In genomic region chr6:34071111-34071883, GRCh38 we compare ENCODE assay signal across 22 cellular contexts.
"Had no signal": no experiment of that assay in that cellular context is flagged by ENCODE, and none has a peak within 500 bp of the region (broad histone marks: within the 10 kb centered on the region; RNA-seq: fewer than 3 reads in every experiment).

No MANE protein-coding gene starts in this region.

- H3K27me3 ChIP-seq: right atrium auricular region, testis, thyroid gland had no signal

- FAIRE-seq: kidney had no signal

- ATAC-seq: left colon; left lung; naive thymus-derived CD8-positive, alpha-beta T cell; stimulated activated naive CD8-positive, alpha-beta T cell treated with anti-CD3 and anti-CD28 coated beads, Interleukin-15, Interleukin-2, amounts not matched to agents 100 U/mL and 50 U/mL, for 24 hours; upper lobe of right lung had no signal

- H3K9me3 ChIP-seq: left lung, lower lobe of right lung, neutrophil, right atrium auricular region, stomach, testis, thyroid gland, transverse colon, upper lobe of right lung had no signal

- H3K27ac ChIP-seq: left lung, lower lobe of right lung, neutrophil, right atrium auricular region, skin epidermis, stomach, testis, thyroid gland, transverse colon, upper lobe of right lung had no signal

- DNase-seq: hippocampal formation; kidney; left colon; lower lobe of right lung; mammary epithelial cell; naive thymus-derived CD8-positive, alpha-beta T cell; occipital lobe; stimulated activated CD4-positive, alpha-beta T cell treated with anti-CD3 and anti-CD28 coated beads, Interleukin-12 subunit alpha, Interleukin-12 subunit beta, amount 100 ng/mL, for 4 hours; stimulated activated CD4-positive, alpha-beta T cell treated with anti-CD3 and anti-CD28 coated beads, Interleukin-15, amount 100 ng/mL, for 24 hours; stimulated activated CD4-positive, alpha-beta T cell treated with anti-CD3 and anti-CD28 coated beads, Interleukin-2, amount 100 ng/mL, for 24 hours; stimulated activated CD4-positive, alpha-beta T cell treated with anti-CD3 and anti-CD28 coated beads, Interleukin-4, amount 100 ng/mL, for 1 hour; stimulated activated naive B cell treated with anti-CD40 and anti-IgM and Interleukin-4, amounts not matched to agents 10 μg/mL and 1 μg/mL and 100 μg/mL, for 72 hours; stimulated activated naive CD8-positive, alpha-beta T cell treated with anti-CD3 and anti-CD28 coated beads, Interleukin-15, Interleukin-2, amounts not matched to agents 100 U/mL and 50 U/mL, for 24 hours; stomach; testis; thyroid gland; transverse colon; upper lobe of right lung had no signal

- H3K4me3 ChIP-seq: left lung, lower lobe of right lung, right atrium auricular region, skin epidermis, stomach, testis, thyroid gland, transverse colon, upper lobe of right lung had no signal

- H3K36me3 ChIP-seq: left lung, lower lobe of right lung, neutrophil, right atrium auricular region, stomach, thyroid gland, transverse colon, upper lobe of right lung had no signal

- H3K4me1 ChIP-seq: left lung, lower lobe of right lung, right atrium auricular region, stomach, testis, thyroid gland, transverse colon, upper lobe of right lung had no signal
